ENCODE assay signal across 1 cellular context in genomic region chr13:108060111-108060510, GRCh38.
TF ChIP-seq lines count a peak whose summit lies in the region.

No MANE protein-coding gene starts in this region.

TF ChIP-seq in GM23338, 12 proteins besides CTCF, POLR2A, EP300 and RAD21 (continued from another document):
- TF ChIP-seq ZNF462 (CRISPR knock-in tag; IDR thresholded peaks at IDR 0.05) (no peak), STAT1 (IDR thresholded peaks at IDR 0.05; ENCODE audit: unreplicated experiment) (no peak), CREB1 (CRISPR knock-in tag; IDR thresholded peaks at IDR 0.05; ENCODE audit: low read depth) (no peak), POLR2AphosphoS5 (IDR thresholded peaks at IDR 0.05; ENCODE audit: low read depth) (no peak), JUNB (IDR thresholded peaks at IDR 0.05; ENCODE audit: unreplicated experiment) (no peak), ZNF331 (CRISPR knock-in tag; IDR thresholded peaks at IDR 0.05; ENCODE audit: low read depth) (no peak)
